8 cellular contexts compared by ENCODE assay signal in the genomic region with DNA sequence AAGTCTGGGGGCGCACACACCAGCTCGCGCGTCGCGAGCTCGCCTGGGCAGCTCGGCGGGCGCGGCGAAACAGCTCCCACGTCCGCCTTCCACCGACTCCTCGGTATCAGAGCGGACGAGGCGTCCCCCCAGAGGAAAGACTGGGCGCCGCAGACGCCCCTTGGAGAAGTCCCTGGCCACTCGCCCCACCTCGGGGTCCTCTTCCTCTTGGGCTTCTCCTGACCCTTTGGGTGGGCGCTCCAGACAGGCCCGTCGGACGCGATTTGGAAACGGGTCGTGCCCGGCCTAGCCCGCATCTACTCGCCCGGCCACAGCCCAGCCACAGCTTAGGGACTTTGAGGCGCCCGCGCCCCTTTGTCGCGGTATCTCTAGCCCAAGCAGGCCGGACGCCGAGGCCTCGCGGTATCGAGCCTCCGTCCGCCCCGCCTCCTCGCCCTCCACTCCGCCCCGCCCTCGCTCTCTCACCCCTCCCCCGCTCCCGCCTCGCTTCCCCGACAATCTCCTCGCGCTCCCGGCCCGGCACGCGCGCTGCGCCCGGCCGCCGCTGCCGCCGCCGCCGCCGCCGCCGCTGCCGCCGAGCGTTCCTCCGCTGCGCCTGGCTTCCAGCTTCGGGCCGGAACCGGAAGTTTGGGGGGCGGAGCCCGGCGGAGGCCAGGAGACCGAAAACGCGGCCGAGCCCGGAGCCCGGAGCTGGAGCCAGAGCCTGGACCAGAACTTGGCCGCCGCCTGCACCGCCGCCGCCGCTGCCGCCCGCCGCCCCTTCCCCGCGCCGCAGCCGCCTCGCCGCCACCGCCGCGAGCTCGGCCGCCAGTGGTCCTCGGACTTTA. TPM values are rescaled to one million over a fixed set of nuclear protein-coding genes. Genes with fewer than 3 reads are reported as not detected.
A peak's percentile ranks its signal among the peaks of the same experiment; 100 is the strongest.
DNase-seq lines count a peak whose midpoint lies in the region; ATAC-seq, FAIRE-seq and TF ChIP-seq lines count a peak whose summit lies in the region.

No MANE protein-coding gene starts in this region.

- H3K27ac ChIP-seq in PC-9 (peak overlapping the region; percentile 89), esophagus muscularis mucosa (replicated peaks in 1 of 4) (peak overlapping the region; percentile 97 to 99 (median 98)), muscle layer of duodenum (ENCODE audit: low read length) (peak overlapping the region; percentile 83)

- ATAC-seq in GM21576 (IDR thresholded peaks at IDR 0.05; ENCODE audit: unreplicated experiment) = peak; percentile 80
- peak; percentile 84 to 87 for ATAC-seq in activated T-cell treated with anti-CD3 and anti-CD28 coated beads, Interleukin-2, amount 50 U/mL, for 72 hours (replicated peaks in 1 of 2)

- H3K27me3 ChIP-seq in PC-9 (ENCODE audit: insufficient read depth, low read depth) = no peaks in the 10 kb centered on the region
- H3K27me3 ChIP-seq in esophagus muscularis mucosa = no peaks in the 10 kb centered on the region
- no peaks in the 10 kb centered on the region for H3K27me3 ChIP-seq in muscle layer of duodenum (ENCODE audit: low read depth, low read length)

- H4K20me1 ChIP-seq in PC-9 (ENCODE audit: insufficient read depth) = no peaks in the 10 kb centered on the region; the same call in 1 of the 2 replicates

- H3K79me2 ChIP-seq in PC-9 (ENCODE audit: low read depth) = peaks cover 46% of the 10 kb centered on the region

- H3K36me3 ChIP-seq in PC-9 (ENCODE audit: low read depth) (no peaks in the 10 kb centered on the region), esophagus muscularis mucosa (no peaks in the 10 kb centered on the region), muscle layer of duodenum (ENCODE audit: control insufficient read depth in 1 of 2, insufficient read depth in 2 of 2, low read length in 2 of 2) (peaks cover 0 to 4% of the 10 kb centered on the region in 2 donors)

- H3K4me3 ChIP-seq in PC-9 (peak overlapping the region; percentile 77), esophagus muscularis mucosa (peak overlapping the region; percentile 81 to 90 (median 82)), muscle layer of duodenum (ENCODE audit: low read depth in 1 of 2, low read length in 2 of 2) (peak overlapping the region; percentile 88 to 89)

- peak overlapping the region; percentile 96 for H3K4me2 ChIP-seq in PC-9

- peaks cover 39% of the 10 kb centered on the region for H3K4me1 Mint-ChIP-seq in activated T-cell treated with anti-CD3 and anti-CD28 coated beads, Interleukin-2, amount 50 U/mL, for 72 hours (ENCODE audit: low read depth)

- BruUV-seq in PC-9 (replicated peaks; lab: Mats Ljungman, UMichigan) = TSS peak; percentile 98

- no peak for TF ChIP-seq POLR2A in esophagus muscularis mucosa (IDR thresholded peaks at IDR 0.05; ENCODE audit: low read depth)

- peaks cover 37% of the 10 kb centered on the region for H3K4me1 ChIP-seq in PC-9 (replicated peaks; ENCODE audit: insufficient read depth)
- H3K4me1 ChIP-seq in esophagus muscularis mucosa = peaks cover 12 to 37% (median 34%) of the 10 kb centered on the region in 4 donors
- H3K4me1 ChIP-seq in muscle layer of duodenum (ENCODE audit: control insufficient read depth in 1 of 2, insufficient read depth in 2 of 2, low read length in 2 of 2) = peaks cover 0 to 18% of the 10 kb centered on the region in 2 donors

- H3K9me3 Mint-ChIP-seq in activated T-cell treated with anti-CD3 and anti-CD28 coated beads, Interleukin-2, amount 50 U/mL, for 72 hours = no peaks in the 10 kb centered on the region

- peak overlapping the region; percentile 91 for H2AFZ ChIP-seq in PC-9

- H3F3A ChIP-seq in PC-9 (ENCODE audit: insufficient read depth, low read depth) = 0 out of 2 replicates have a peak, but pooled peaks cover 8% of the 10 kb centered on the region

- no peak for TF ChIP-seq EP300 in esophagus muscularis mucosa (IDR thresholded peaks at IDR 0.05)

- peak; percentile 68 for DNase-seq in D721Med (ENCODE audit: insufficient read length, low spot score)
- peak; percentile 86 for DNase-seq in HuH-7.5 (ENCODE audit: low spot score)
- peak; percentile 66 to 93 for DNase-seq in PC-9
- peak; percentile 93 to 94 for DNase-seq in activated T-cell treated with anti-CD3 and anti-CD28 coated beads, Interleukin-2, amount 50 U/mL, for 72 hours
- DNase-seq in esophagus muscularis mucosa (ENCODE audit: extremely low spot score) = peak; percentile 97
- peak; percentile 89 for DNase-seq in stimulated activated CD8-positive, alpha-beta memory T cell treated with anti-CD3 and anti-CD28 coated beads, Interleukin-4, amount 100 ng/mL, for 48 hours

- peaks cover 29% of the 10 kb centered on the region for H3K27me3 Mint-ChIP-seq in activated T-cell treated with anti-CD3 and anti-CD28 coated beads, Interleukin-2, amount 50 U/mL, for 72 hours (ENCODE audit: low read depth)

- no peaks in the 10 kb centered on the region for H3K9me2 ChIP-seq in PC-9 (ENCODE audit: insufficient read depth)

- under 1% methylated on average over 59 of the region's 113 CpGs for WGBS in esophagus muscularis mucosa

- H3K36me3 Mint-ChIP-seq in activated T-cell treated with anti-CD3 and anti-CD28 coated beads, Interleukin-2, amount 50 U/mL, for 72 hours (ENCODE audit: insufficient read depth in 2 of 2) = peaks cover 2 to 5% of the 10 kb centered on the region in 2 donors

- H3K27ac Mint-ChIP-seq in activated T-cell treated with anti-CD3 and anti-CD28 coated beads, Interleukin-2, amount 50 U/mL, for 72 hours = peak overlapping the region; percentile 86

- no peak for FAIRE-seq in D721Med (lab: Jason Lieb, UNC)

- peak overlapping the region; percentile 90 to 91 for H3K4me3 Mint-ChIP-seq in activated T-cell treated with anti-CD3 and anti-CD28 coated beads, Interleukin-2, amount 50 U/mL, for 72 hours

- intact Hi-C loops in PC-9 (cut with micrococcal nuclease; ENCODE audit: unreplicated experiment) = no loop called here
- intact Hi-C loops in esophagus muscularis mucosa (cut with DNase I) = no loop called here

- POLR2A ChIA-PET in PC-9 (lab: Charles Lee; ENCODE audit: unreplicated experiment) = interaction anchor here (0.6 to 0.7 kb wide), 2 partner anchors 93 to 484 kb away, joined by 3 to 8 read pairs; no protein-coding TSS in a partner anchor

- H3K9me3 ChIP-seq in PC-9 (ENCODE audit: insufficient read depth, low read depth) (no peaks in the 10 kb centered on the region), esophagus muscularis mucosa (no peaks in the 10 kb centered on the region), muscle layer of duodenum (ENCODE audit: control insufficient read depth in 1 of 2, low read length in 2 of 2) (no peaks in the 10 kb centered on the region)

- no peak for TF ChIP-seq CTCF in D721Med (IDR thresholded peaks at IDR 0.05; ENCODE audit: insufficient read depth, missing control alignments)
- TF ChIP-seq CTCF in PC-9 (conservative IDR thresholded peaks at IDR 0.05) = no peak; the same call in 1 of the 2 replicates
- TF ChIP-seq CTCF in esophagus muscularis mucosa (IDR thresholded peaks at IDR 0.05) = peak; percentile 37 to 43 (median 41)

- CTCF ChIA-PET in PC-9 (lab: Charles Lee) = interaction anchor here (0.6 to 0.7 kb wide), 3 partner anchors 61 to 738 kb away, joined by 3 to 4 read pairs (median 3); no protein-coding TSS in a partner anchor

RNA-seq across cellular contexts. Expression of a gene that starts 0.8 kb away (rescaled TPM):
- total RNA-seq in PC-9 (2021) (10.2 and 10.3 TPM in 2 replicates), esophagus muscularis mucosa (10 to 100 TPM; 17.4 to 42.4 (median 28.0) TPM)
- total RNA-seq in activated T-cell treated with anti-CD3 and anti-CD28 coated beads, Interleukin-2, amount 50 U/mL, for 72 hours = 1 to 10 TPM; 3.0 to 4.4 TPM

Comparison
In these comparisons a context has a peak if more than half of its experiments do, and no peak if none do; other contexts are left out.
1. Peak in every context shown above with its lines: DNase-seq, ATAC-seq, H3K4me3 ChIP-seq and H3K27ac ChIP-seq.
2. CTCF ChIP-seq: peak in esophagus muscularis mucosa (3 of 3); none in D721Med (single experiment) and PC-9 (single experiment).